17 cellular contexts compared by ENCODE assay signal in genomic region chr1:220344745-220345144, GRCh38.
DNase-seq lines count a peak whose midpoint lies in the region; ATAC-seq and TF ChIP-seq lines count a peak whose summit lies in the region.
"Had no signal": no experiment of that assay in that cellular context is flagged by ENCODE, and none has a peak within 500 bp of the region (broad histone marks: within the 10 kb centered on the region; RNA-seq: fewer than 3 reads in every experiment).

No MANE protein-coding gene starts in this region.

- TF ChIP-seq CTCF in GM13977 (IDR thresholded peaks at IDR 0.05; ENCODE audit: extremely low read depth, insufficient read depth, missing control alignments) = no peak

- DNase-seq in GM13977 (ENCODE audit: low spot score) (peak; percentile 26), NCI-H146 treated with DMSO at 0.1 percent for 48 hours (lab: John Stamatoyannopoulos, UW; ENCODE audit: unreplicated experiment) (no peak), GOT3 (lab: John Stamatoyannopoulos, UW) (no peak), SKM-1 treated with dmso at 0.1 percent for 144 hours (lab: John Stamatoyannopoulos, UW; ENCODE audit: unreplicated experiment) (no peak)
- DNase-seq: activated CD4-positive, alpha-beta T cell treated with anti-CD3 and anti-CD28 coated beads for 48 hours; activated naive CD4-positive, alpha-beta T cell treated with Interleukin-2 at 50 U/mL for 16 hours; CD8-positive, alpha-beta memory T cell; cortex of kidney; erythroblast; natural killer cell; NCI-H146; spleen; stimulated activated naive CD8-positive, alpha-beta T cell treated with anti-CD3 and anti-CD28 coated beads, Interleukin-15, amount 100 ng/mL, for 72 hours had no signal

- ATAC-seq in GM19452 (IDR thresholded peaks at IDR 0.05; ENCODE audit: unreplicated experiment) (peak; percentile 53), HG02798 (IDR thresholded peaks at IDR 0.05; ENCODE audit: poor library complexity, unreplicated experiment) (peak; percentile 75), HG03442 (IDR thresholded peaks at IDR 0.05; ENCODE audit: unreplicated experiment) (peak; percentile 67), HG03025 (IDR thresholded peaks at IDR 0.05; ENCODE audit: low FRiP score, unreplicated experiment) (no peak)
- ATAC-seq: natural killer cell; stimulated activated naive CD8-positive, alpha-beta T cell treated with anti-CD3 and anti-CD28 coated beads, Interleukin-15, amount 100 ng/mL, for 72 hours had no signal

- in situ Hi-C loops in GM13977 (cut with MboI; ENCODE audit: low pct_unique_long_range_greater_than_20kb, low sequenced_read_pairs, unreplicated experiment) = no loop called here
